ENCODE assay signal across 1 cellular context in genomic region chr12:32444895-32445294, GRCh38.
A peak's percentile ranks its signal among the peaks of the same experiment; 100 is the strongest.
TF ChIP-seq lines count a peak whose summit lies in the region.

No MANE protein-coding gene starts in this region.

TF ChIP-seq in HepG2, 621 proteins besides CTCF, POLR2A, EP300 and RAD21 (continued from another document and continues in another):
- TF ChIP-seq ZNF460 (CRISPR knock-in tag; IDR thresholded peaks at IDR 0.05; ENCODE audit: borderline replicate concordance), result no peak
- no peak for TF ChIP-seq ZMAT5 (CRISPR knock-in tag; IDR thresholded peaks at IDR 0.05; ENCODE audit: borderline replicate concordance, low read depth)
- TF ChIP-seq ZNF687 (CRISPR knock-in tag; IDR thresholded peaks at IDR 0.05), result no peak
- no peak for TF ChIP-seq HDAC2 (CRISPR knock-in tag; IDR thresholded peaks at IDR 0.05)
- no peak for TF ChIP-seq ZSCAN30 (CRISPR knock-in tag; IDR thresholded peaks at IDR 0.05)
- no peak for TF ChIP-seq ZNF232 (CRISPR knock-in tag; IDR thresholded peaks at IDR 0.05; ENCODE audit: borderline replicate concordance)
- no peak for TF ChIP-seq MED13 (CRISPR knock-in tag; IDR thresholded peaks at IDR 0.05)
- no peak for TF ChIP-seq ZUFSP (CRISPR knock-in tag; IDR thresholded peaks at IDR 0.05; ENCODE audit: borderline replicate concordance)
- TF ChIP-seq JUN (CRISPR knock-in tag; IDR thresholded peaks at IDR 0.05), result peak; percentile 49; the same call in 1 of the 2 replicates
- TF ChIP-seq MXD1 (CRISPR knock-in tag; IDR thresholded peaks at IDR 0.05), result no peak
- no peak for TF ChIP-seq ZNF780A (CRISPR knock-in tag; IDR thresholded peaks at IDR 0.05)
- TF ChIP-seq ZBTB20 (CRISPR knock-in tag; IDR thresholded peaks at IDR 0.05; ENCODE audit: borderline replicate concordance, low read depth), result no peak
- no peak for TF ChIP-seq ZNF670 (CRISPR knock-in tag; IDR thresholded peaks at IDR 0.05; ENCODE audit: borderline replicate concordance)
- no peak for TF ChIP-seq YEATS4 (CRISPR knock-in tag; IDR thresholded peaks at IDR 0.05; ENCODE audit: borderline replicate concordance)
- no peak for TF ChIP-seq ZNF329 (CRISPR knock-in tag; IDR thresholded peaks at IDR 0.05; ENCODE audit: low read depth)
- TF ChIP-seq ZNF703 (CRISPR knock-in tag; IDR thresholded peaks at IDR 0.05; ENCODE audit: borderline replicate concordance), result no peak
- TF ChIP-seq ZNF326 (CRISPR knock-in tag; IDR thresholded peaks at IDR 0.05; ENCODE audit: borderline replicate concordance), result no peak
- 0 out of 2 replicates have a peak, but pooled peaks have one; percentile 24 for TF ChIP-seq ELF3 (CRISPR knock-in tag; IDR thresholded peaks at IDR 0.05)
- no peak for TF ChIP-seq ZNF558 (CRISPR knock-in tag; IDR thresholded peaks at IDR 0.05; ENCODE audit: borderline replicate concordance)
- no peak for TF ChIP-seq ZBTB33 (CRISPR knock-in tag; IDR thresholded peaks at IDR 0.05)
- TF ChIP-seq TBX2 (CRISPR knock-in tag; IDR thresholded peaks at IDR 0.05; ENCODE audit: borderline replicate concordance), result 0 out of 2 replicates have a peak, but pooled peaks have one; percentile 26
- no peak for TF ChIP-seq HNRNPH1 (optimal IDR thresholded peaks at IDR 0.05; ENCODE audit: low read depth, low read length)
- TF ChIP-seq PITX1 (CRISPR knock-in tag; IDR thresholded peaks at IDR 0.05), result no peak
- TF ChIP-seq ZNF513 (CRISPR knock-in tag; conservative IDR thresholded peaks at IDR 0.05), result no peak
- no peak for TF ChIP-seq KAT8 (CRISPR knock-in tag; IDR thresholded peaks at IDR 0.05)
- TF ChIP-seq HOXA7 (CRISPR knock-in tag; IDR thresholded peaks at IDR 0.05), result no peak
- TF ChIP-seq ZBTB44 (CRISPR knock-in tag; IDR thresholded peaks at IDR 0.05), result no peak
- no peak for TF ChIP-seq DMTF1 (CRISPR knock-in tag; IDR thresholded peaks at IDR 0.05)
- peak; percentile 37; the same call in 1 of the 2 replicates for TF ChIP-seq HOMEZ (CRISPR knock-in tag; IDR thresholded peaks at IDR 0.05; ENCODE audit: low read depth)
- TF ChIP-seq ZNF468 (CRISPR knock-in tag; IDR thresholded peaks at IDR 0.05), result no peak
- TF ChIP-seq ZNF383 (CRISPR knock-in tag; IDR thresholded peaks at IDR 0.05; ENCODE audit: borderline replicate concordance), result no peak
- TF ChIP-seq SYNCRIP (IDR thresholded peaks at IDR 0.05; ENCODE audit: insufficient read depth, low read depth, low read length), result no peak
- TF ChIP-seq ZBTB14 (CRISPR knock-in tag; IDR thresholded peaks at IDR 0.05), result no peak
- TF ChIP-seq ZNF546 (CRISPR knock-in tag; conservative IDR thresholded peaks at IDR 0.05), result no peak
- TF ChIP-seq RFX3 (CRISPR knock-in tag; IDR thresholded peaks at IDR 0.05), result no peak
- TF ChIP-seq MIER3 (CRISPR knock-in tag; IDR thresholded peaks at IDR 0.05; ENCODE audit: borderline replicate concordance), result no peak
- TF ChIP-seq ZNF564 (CRISPR knock-in tag; IDR thresholded peaks at IDR 0.05), result no peak
- TF ChIP-seq SAP130 (CRISPR knock-in tag; IDR thresholded peaks at IDR 0.05; ENCODE audit: low read depth), result peak; percentile 44; the same call in 1 of the 2 replicates
- 0 out of 2 replicates have a peak, but pooled peaks have one; percentile 17 for TF ChIP-seq HDAC1 (CRISPR knock-in tag; IDR thresholded peaks at IDR 0.05)
- TF ChIP-seq WIZ (CRISPR knock-in tag; IDR thresholded peaks at IDR 0.05), result no peak
- TF ChIP-seq ZNF263 (CRISPR knock-in tag; IDR thresholded peaks at IDR 0.05), result no peak
- no peak for TF ChIP-seq DDIT3 (CRISPR knock-in tag; IDR thresholded peaks at IDR 0.05)
- TF ChIP-seq ZNF781 (CRISPR knock-in tag; IDR thresholded peaks at IDR 0.05; ENCODE audit: borderline replicate concordance, not compliant biosample characterization), result no peak
- TF ChIP-seq ZNF616 (CRISPR knock-in tag; IDR thresholded peaks at IDR 0.05; ENCODE audit: low read depth), result no peak
- no peak for TF ChIP-seq ZSCAN9 (CRISPR knock-in tag; IDR thresholded peaks at IDR 0.05; ENCODE audit: borderline replicate concordance)
